Comparison of ENCODE assay signal across 17 cellular contexts in genomic region chr3:135034881-135035440, GRCh38.
"Had no signal": no experiment of that assay in that cellular context is flagged by ENCODE, and none has a peak within 500 bp of the region (broad histone marks: within the 10 kb centered on the region; RNA-seq: fewer than 3 reads in every experiment).

No MANE protein-coding gene starts in this region.

- H3K27me3 ChIP-seq: adrenal gland, foreskin keratinocyte, neural progenitor cell, ovary, upper lobe of right lung had no signal

- H3K4me1 ChIP-seq: adrenal gland, foreskin keratinocyte, upper lobe of right lung had no signal

- H3K4me3 ChIP-seq: adrenal gland, dorsolateral prefrontal cortex, heart right ventricle, lung, neural progenitor cell, ovary, upper lobe of right lung had no signal

- H3K27ac ChIP-seq: adrenal gland, dorsolateral prefrontal cortex, foreskin keratinocyte, heart right ventricle, neural progenitor cell, ovary, upper lobe of right lung had no signal

- H3K9me3 ChIP-seq: adrenal gland, heart right ventricle, ovary, upper lobe of right lung had no signal

- H3K36me3 ChIP-seq: adrenal gland, heart right ventricle, neural progenitor cell, ovary, upper lobe of right lung had no signal

- DNase-seq: activated CD4-positive, alpha-beta T cell treated with anti-CD3 and anti-CD28 coated beads for 1 hour; activated CD4-positive, alpha-beta T cell treated with anti-CD3 and anti-CD28 coated beads, Interleukin-2, amount 50 U/mL, for 48 hours; activated T-cell treated with anti-CD3 and anti-CD28 coated beads, Interleukin-2, amount 50 U/mL, for 1 hour; adrenal gland; dorsolateral prefrontal cortex; foreskin keratinocyte; heart right ventricle; midbrain; ovary; stimulated activated CD4-positive, alpha-beta T cell treated with anti-CD3 and anti-CD28 coated beads, Interleukin-4, amount 100 ng/mL, for 1 hour; stimulated activated naive CD4-positive, alpha-beta T cell; substantia nigra; T-helper 1 cell; T1000; upper lobe of right lung had no signal
